In the genomic region with DNA sequence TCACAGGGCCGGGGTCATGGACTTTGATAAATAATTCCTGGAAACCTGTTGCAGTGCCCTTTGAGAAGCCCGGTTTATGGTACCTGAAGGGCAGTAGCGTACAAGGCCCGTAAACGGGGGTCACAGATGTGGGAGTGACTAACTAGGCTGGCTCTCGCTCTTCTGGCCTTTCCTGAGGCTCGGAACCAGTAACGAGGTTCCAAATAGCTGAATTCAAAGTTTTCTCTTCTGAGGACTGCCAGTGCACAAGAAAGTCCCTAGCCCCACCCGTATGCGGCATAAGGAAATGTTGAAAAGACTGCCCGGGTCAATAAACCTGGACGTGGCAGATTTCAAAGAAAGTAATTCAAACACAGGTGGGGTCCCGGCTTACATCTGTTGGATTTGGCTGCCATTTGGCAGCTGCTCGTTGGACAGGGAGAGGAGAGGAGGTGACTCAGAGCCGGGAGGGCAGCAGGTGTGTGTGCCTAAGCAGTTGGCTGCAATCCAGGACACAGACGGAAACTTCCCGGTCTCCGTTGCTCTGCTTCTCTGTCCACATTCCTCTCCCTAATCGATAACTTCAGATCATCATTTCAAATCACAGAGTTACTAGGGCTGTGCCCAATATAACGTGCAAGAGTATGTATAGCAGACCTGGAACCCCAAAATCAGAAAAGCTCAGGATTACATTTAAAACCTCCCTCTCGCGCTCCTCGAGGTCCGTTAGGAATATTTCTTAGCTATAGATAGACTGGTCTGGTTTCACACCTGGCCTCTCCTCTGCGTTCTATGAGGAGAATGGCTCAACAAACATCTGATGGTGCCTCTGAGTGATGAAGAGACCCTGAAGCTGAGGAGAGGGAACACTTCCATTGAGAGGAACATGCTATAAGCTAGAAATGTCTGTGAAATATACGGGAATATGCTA, we compare ENCODE assay signal across 1 cellular context.
TF ChIP-seq lines count a peak whose summit lies in the region.

No MANE protein-coding gene starts in this region.

TF ChIP-seq in HEK293, 187 proteins besides CTCF, POLR2A, EP300 and RAD21 (continued from another document):
- TF ChIP-seq ZNF391 (tag by site-specific recombination; IDR thresholded peaks at IDR 0.05; ENCODE audit: borderline replicate concordance, low read depth) (no peak), ZNF24 (tag by site-specific recombination; IDR thresholded peaks at IDR 0.05) (no peak), ZNF600 (tag by site-specific recombination; IDR thresholded peaks at IDR 0.05) (no peak; the same call in 1 of the 2 replicates), ZNF658 (tag by site-specific recombination; IDR thresholded peaks at IDR 0.05) (no peak), ZSCAN16 (tag by site-specific recombination; IDR thresholded peaks at IDR 0.05) (no peak), GLIS1 (tag by site-specific recombination; IDR thresholded peaks at IDR 0.05) (no peak), ZFP69B (tag by site-specific recombination; IDR thresholded peaks at IDR 0.05) (no peak), ZBTB17 (tag by site-specific recombination; IDR thresholded peaks at IDR 0.05) (peak; percentile 47; the same call in 1 of the 2 replicates), ZNF174 (tag by site-specific recombination; IDR thresholded peaks at IDR 0.05) (no peak), ZNF660 (tag by site-specific recombination; IDR thresholded peaks at IDR 0.05) (no peak), ZNF311 (tag by site-specific recombination; IDR thresholded peaks at IDR 0.05; ENCODE audit: borderline replicate concordance) (no peak), ZNF830 (tag by site-specific recombination; IDR thresholded peaks at IDR 0.05; ENCODE audit: low read depth) (no peak), SP2 (tag by site-specific recombination; IDR thresholded peaks at IDR 0.05) (no peak), SP7 (tag by site-specific recombination; IDR thresholded peaks at IDR 0.05) (peak; percentile 2; the same call in 1 of the 2 replicates), KLF7 (tag by site-specific recombination; IDR thresholded peaks at IDR 0.05; ENCODE audit: borderline replicate concordance) (no peak), IKZF3 (tag by site-specific recombination; IDR thresholded peaks at IDR 0.05) (no peak; the same call in 1 of the 2 replicates), ZNF37A (tag by site-specific recombination; IDR thresholded peaks at IDR 0.05) (no peak), ZNF214 (tag by site-specific recombination; IDR thresholded peaks at IDR 0.05; ENCODE audit: borderline replicate concordance) (no peak), ZNF302 (tag by site-specific recombination; IDR thresholded peaks at IDR 0.05; ENCODE audit: low read depth) (no peak), ZNF184 (tag by site-specific recombination; IDR thresholded peaks at IDR 0.05) (no peak), KLF8 (tag by site-specific recombination; IDR thresholded peaks at IDR 0.05) (0 out of 2 replicates have a peak, but pooled peaks have one; percentile 12), ZNF138 (tag by site-specific recombination; IDR thresholded peaks at IDR 0.05; ENCODE audit: borderline replicate concordance) (no peak), ZNF701 (tag by site-specific recombination; IDR thresholded peaks at IDR 0.05) (no peak)
- TF ChIP-seq, protein P1, sequence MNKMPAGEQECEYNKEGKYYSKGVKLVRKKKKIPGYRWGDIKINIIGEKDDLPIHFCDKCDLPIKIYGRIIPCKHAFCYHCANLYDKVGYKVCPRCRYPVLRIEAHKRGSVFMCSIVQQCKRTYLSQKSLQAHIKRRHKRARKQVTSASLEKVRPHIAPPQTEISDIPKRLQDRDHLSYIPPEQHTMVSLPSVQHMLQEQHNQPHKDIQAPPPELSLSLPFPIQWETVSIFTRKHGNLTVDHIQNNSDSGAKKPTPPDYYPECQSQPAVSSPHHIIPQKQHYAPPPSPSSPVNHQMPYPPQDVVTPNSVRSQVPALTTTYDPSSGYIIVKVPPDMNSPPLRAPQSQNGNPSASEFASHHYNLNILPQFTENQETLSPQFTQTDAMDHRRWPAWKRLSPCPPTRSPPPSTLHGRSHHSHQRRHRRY (tag by site-specific recombination; IDR thresholded peaks at IDR 0.05) = no peak
- TF ChIP-seq, protein P2, sequence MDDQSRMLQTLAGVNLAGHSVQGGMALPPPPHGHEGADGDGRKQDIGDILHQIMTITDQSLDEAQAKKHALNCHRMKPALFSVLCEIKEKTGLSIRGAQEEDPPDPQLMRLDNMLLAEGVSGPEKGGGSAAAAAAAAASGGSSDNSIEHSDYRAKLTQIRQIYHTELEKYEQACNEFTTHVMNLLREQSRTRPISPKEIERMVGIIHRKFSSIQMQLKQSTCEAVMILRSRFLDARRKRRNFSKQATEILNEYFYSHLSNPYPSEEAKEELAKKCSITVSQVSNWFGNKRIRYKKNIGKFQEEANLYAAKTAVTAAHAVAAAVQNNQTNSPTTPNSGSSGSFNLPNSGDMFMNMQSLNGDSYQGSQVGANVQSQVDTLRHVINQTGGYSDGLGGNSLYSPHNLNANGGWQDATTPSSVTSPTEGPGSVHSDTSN (CRISPR knock-in tag; IDR thresholded peaks at IDR 0.05) = no peak
- TF ChIP-seq, protein P3, sequence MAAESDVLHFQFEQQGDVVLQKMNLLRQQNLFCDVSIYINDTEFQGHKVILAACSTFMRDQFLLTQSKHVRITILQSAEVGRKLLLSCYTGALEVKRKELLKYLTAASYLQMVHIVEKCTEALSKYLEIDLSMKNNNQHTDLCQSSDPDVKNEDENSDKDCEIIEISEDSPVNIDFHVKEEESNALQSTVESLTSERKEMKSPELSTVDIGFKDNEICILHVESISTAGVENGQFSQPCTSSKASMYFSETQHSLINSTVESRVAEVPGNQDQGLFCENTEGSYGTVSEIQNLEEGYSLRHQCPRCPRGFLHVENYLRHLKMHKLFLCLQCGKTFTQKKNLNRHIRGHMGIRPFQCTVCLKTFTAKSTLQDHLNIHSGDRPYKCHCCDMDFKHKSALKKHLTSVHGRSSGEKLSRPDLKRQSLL (tag by site-specific recombination; IDR thresholded peaks at IDR 0.05) = no peak
TF ChIP-seq in HEK293: peak in this region for 18.
